1 cellular context compared by ENCODE assay signal in the genomic region with DNA sequence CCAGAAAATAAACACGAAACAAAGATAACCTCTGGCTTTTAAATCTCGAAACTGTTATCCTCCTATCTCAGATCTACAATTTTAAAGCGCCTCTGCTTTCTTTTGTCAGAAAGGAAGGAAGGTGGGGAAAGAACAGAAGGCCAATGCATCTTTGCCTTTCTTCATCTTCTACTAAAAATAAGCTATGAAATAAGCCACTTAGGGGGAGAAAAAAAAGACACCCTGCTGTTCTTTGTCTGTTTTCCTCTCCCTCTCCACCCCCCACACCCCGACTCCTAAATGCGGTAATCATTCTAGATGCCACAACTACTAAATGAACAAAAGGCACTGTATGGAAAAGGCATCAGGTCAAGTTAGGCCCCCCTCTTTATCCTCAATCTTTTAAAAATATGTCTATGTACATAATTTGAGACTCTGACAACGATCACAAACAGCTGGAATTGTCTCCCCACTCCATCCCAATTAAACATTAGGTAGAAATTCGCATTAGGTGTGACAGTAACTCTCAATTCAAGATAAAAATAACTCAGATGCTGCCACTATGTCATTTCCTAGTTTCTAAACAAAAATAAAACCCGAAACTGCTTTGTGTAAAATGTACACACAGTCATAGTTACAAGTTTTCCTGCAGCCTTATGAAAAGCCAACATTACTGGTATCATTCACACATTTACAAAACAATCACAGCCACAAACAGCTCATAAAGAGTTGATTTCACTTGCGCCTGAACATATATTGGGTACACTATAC.
TF ChIP-seq lines count a peak whose summit lies in the region.

No MANE protein-coding gene starts in this region.

TF ChIP-seq in IMR-90, 13 proteins besides CTCF, POLR2A, EP300 and RAD21:
- no peak for TF ChIP-seq FOS (IDR thresholded peaks at IDR 0.05; ENCODE audit: low read depth, low read length)
- no peak for TF ChIP-seq CHD1 (IDR thresholded peaks at IDR 0.05; ENCODE audit: low read depth, low read length)
- no peak for TF ChIP-seq RFX5 (IDR thresholded peaks at IDR 0.05; ENCODE audit: low read depth, low read length)
- TF ChIP-seq, protein P1, sequence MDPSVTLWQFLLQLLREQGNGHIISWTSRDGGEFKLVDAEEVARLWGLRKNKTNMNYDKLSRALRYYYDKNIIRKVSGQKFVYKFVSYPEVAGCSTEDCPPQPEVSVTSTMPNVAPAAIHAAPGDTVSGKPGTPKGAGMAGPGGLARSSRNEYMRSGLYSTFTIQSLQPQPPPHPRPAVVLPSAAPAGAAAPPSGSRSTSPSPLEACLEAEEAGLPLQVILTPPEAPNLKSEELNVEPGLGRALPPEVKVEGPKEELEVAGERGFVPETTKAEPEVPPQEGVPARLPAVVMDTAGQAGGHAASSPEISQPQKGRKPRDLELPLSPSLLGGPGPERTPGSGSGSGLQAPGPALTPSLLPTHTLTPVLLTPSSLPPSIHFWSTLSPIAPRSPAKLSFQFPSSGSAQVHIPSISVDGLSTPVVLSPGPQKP (IDR thresholded peaks at IDR 0.05; ENCODE audit: borderline replicate concordance, low read depth, low read length) = no peak
- TF ChIP-seq BHLHE40 (IDR thresholded peaks at IDR 0.05; ENCODE audit: low read depth, low read length) = no peak
- TF ChIP-seq MAFK (IDR thresholded peaks at IDR 0.05; ENCODE audit: low read depth, low read length) = no peak
- TF ChIP-seq MAZ (IDR thresholded peaks at IDR 0.05; ENCODE audit: borderline replicate concordance, low read depth, low read length) = no peak
- no peak for TF ChIP-seq MXI1 (IDR thresholded peaks at IDR 0.05; ENCODE audit: borderline replicate concordance, low read depth, low read length)
- no peak for TF ChIP-seq NFE2L2 (IDR thresholded peaks at IDR 0.05; ENCODE audit: low read depth, low read length)
- no peak for TF ChIP-seq SMC3 (IDR thresholded peaks at IDR 0.05; ENCODE audit: low read depth, low read length)
- TF ChIP-seq CEBPB (IDR thresholded peaks at IDR 0.05; ENCODE audit: low read depth, low read length) = no peak
- TF ChIP-seq, protein P2, sequence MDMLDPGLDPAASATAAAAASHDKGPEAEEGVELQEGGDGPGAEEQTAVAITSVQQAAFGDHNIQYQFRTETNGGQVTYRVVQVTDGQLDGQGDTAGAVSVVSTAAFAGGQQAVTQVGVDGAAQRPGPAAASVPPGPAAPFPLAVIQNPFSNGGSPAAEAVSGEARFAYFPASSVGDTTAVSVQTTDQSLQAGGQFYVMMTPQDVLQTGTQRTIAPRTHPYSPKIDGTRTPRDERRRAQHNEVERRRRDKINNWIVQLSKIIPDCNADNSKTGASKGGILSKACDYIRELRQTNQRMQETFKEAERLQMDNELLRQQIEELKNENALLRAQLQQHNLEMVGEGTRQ (IDR thresholded peaks at IDR 0.05; ENCODE audit: low read depth, low read length) = no peak
- no peak for TF ChIP-seq RCOR1 (IDR thresholded peaks at IDR 0.05; ENCODE audit: insufficient replicate concordance, low read length)
